7 cellular contexts compared by ENCODE assay signal in genomic region chr3:169147246-169148008, GRCh38.
A peak's percentile ranks its signal among the peaks of the same experiment; 100 is the strongest.
DNase-seq lines count a peak whose midpoint lies in the region; ATAC-seq and TF ChIP-seq lines count a peak whose summit lies in the region.

No MANE protein-coding gene starts in this region.

- H3K27ac ChIP-seq in neutrophil (no peak overlapping the region), Karpas-422 (ENCODE audit: low read length) (no peak overlapping the region)

- peaks cover 74% of the 10 kb centered on the region for H3K27me3 Mint-ChIP-seq in activated T-helper 2 cell treated with anti-CD3 and anti-CD28 coated beads, Interferon-gamma antibody, Interleukin-2, Interleukin-4, amounts not matched to agents 10 μg/mL and 5 μg/mL and 100 μg/mL, durations not matched to agents 14 hours and 24 hours and 36 hours (ENCODE audit: low read depth)

- H3K9ac ChIP-seq in Karpas-422 (ENCODE audit: low read length), result no peak overlapping the region

- H3K9me3 ChIP-seq in neutrophil (no peaks in the 10 kb centered on the region), Karpas-422 (ENCODE audit: low read length) (no peaks in the 10 kb centered on the region)

- DNase-seq in NCI-H2029 treated with DMSO at 0.1 percent for 48 hours (lab: John Stamatoyannopoulos, UW) (peak; percentile 22), Right ventricle myocardium superior (peak; percentile 60), Karpas-422 (no peak)
- peak; percentile 8 for DNase-seq in activated T-helper 2 cell treated with anti-CD3 and anti-CD28 coated beads, Interferon-gamma antibody, Interleukin-2, Interleukin-4, amounts not matched to agents 10 μg/mL and 5 μg/mL and 100 μg/mL, durations not matched to agents 14 hours and 24 hours and 36 hours (ENCODE audit: low spot score)

- H4K20me1 ChIP-seq in Karpas-422 (ENCODE audit: insufficient read depth, low read depth, low read length), result no peaks in the 10 kb centered on the region

- no peak for TF ChIP-seq CTCF in neutrophil (IDR thresholded peaks at IDR 0.05)

- no peaks in the 10 kb centered on the region for H3K9me2 ChIP-seq in Karpas-422 (replicated peaks; ENCODE audit: insufficient read depth, low read length)

- H3K4me3 ChIP-seq in GM08714 (ENCODE audit: low read length) (peak overlapping the region; percentile 48), neutrophil (ENCODE audit: low read depth in 1 of 2, low read length in 1 of 2) (peak overlapping the region; percentile 40 to 54), Karpas-422 (ENCODE audit: low read length) (no peak overlapping the region)

- no peak overlapping the region for H2AFZ ChIP-seq in Karpas-422 (ENCODE audit: low read length)

- peak overlapping the region; percentile 32 for H3K4me3 Mint-ChIP-seq in activated T-helper 2 cell treated with anti-CD3 and anti-CD28 coated beads, Interferon-gamma antibody, Interleukin-2, Interleukin-4, amounts not matched to agents 10 μg/mL and 5 μg/mL and 100 μg/mL, durations not matched to agents 14 hours and 24 hours and 36 hours (ENCODE audit: low read depth)

- no peaks in the 10 kb centered on the region for H3K36me3 Mint-ChIP-seq in activated T-helper 2 cell treated with anti-CD3 and anti-CD28 coated beads, Interferon-gamma antibody, Interleukin-2, Interleukin-4, amounts not matched to agents 10 μg/mL and 5 μg/mL and 100 μg/mL, durations not matched to agents 14 hours and 24 hours and 36 hours (ENCODE audit: low read depth)

- H3K27ac Mint-ChIP-seq in activated T-helper 2 cell treated with anti-CD3 and anti-CD28 coated beads, Interferon-gamma antibody, Interleukin-2, Interleukin-4, amounts not matched to agents 10 μg/mL and 5 μg/mL and 100 μg/mL, durations not matched to agents 14 hours and 24 hours and 36 hours, result no peak overlapping the region

- H3K9me3 Mint-ChIP-seq in activated T-helper 2 cell treated with anti-CD3 and anti-CD28 coated beads, Interferon-gamma antibody, Interleukin-2, Interleukin-4, amounts not matched to agents 10 μg/mL and 5 μg/mL and 100 μg/mL, durations not matched to agents 14 hours and 24 hours and 36 hours, result no peaks in the 10 kb centered on the region

- H3K79me2 ChIP-seq in Karpas-422 (ENCODE audit: low read length), result no peaks in the 10 kb centered on the region

- H3K36me3 ChIP-seq in neutrophil (no peaks in the 10 kb centered on the region), Karpas-422 (ENCODE audit: insufficient read depth, low read length) (no peaks in the 10 kb centered on the region)

- ATAC-seq in Right ventricle myocardium superior (ENCODE audit: poor library complexity), result peak; percentile 71
- ATAC-seq in HG03097 (IDR thresholded peaks at IDR 0.05; ENCODE audit: low FRiP score, unreplicated experiment), result no peak

- peaks cover 93% of the 10 kb centered on the region for H3K27me3 ChIP-seq in neutrophil
- no peaks in the 10 kb centered on the region for H3K27me3 ChIP-seq in Karpas-422 (ENCODE audit: low read length)

- H3K4me1 Mint-ChIP-seq in activated T-helper 2 cell treated with anti-CD3 and anti-CD28 coated beads, Interferon-gamma antibody, Interleukin-2, Interleukin-4, amounts not matched to agents 10 μg/mL and 5 μg/mL and 100 μg/mL, durations not matched to agents 14 hours and 24 hours and 36 hours (ENCODE audit: low read depth), result peaks cover 16% of the 10 kb centered on the region

- intact Hi-C loops in activated T-helper 2 cell treated with anti-CD3 and anti-CD28 coated beads, Interferon-gamma antibody, Interleukin-2, Interleukin-4, amounts not matched to agents 10 μg/mL and 5 μg/mL and 100 μg/mL, durations not matched to agents 14 hours and 24 hours and 36 hours (cut with micrococcal nuclease), result loop anchor here (10.0 kb wide), 2 partner anchors 207 to 607 kb away; no protein-coding TSS in a partner anchor
- intact Hi-C loops in Right ventricle myocardium superior (cut with DNase I), result loop anchor here (5.0 kb wide), 1 partner anchor 515 kb away; the partner anchor contains the start of gene MECOM

- H3K4me2 ChIP-seq in Karpas-422 (ENCODE audit: low read depth, low read length, poor library complexity, severe bottlenecking), result no peak overlapping the region

- peaks cover 36 to 49% of the 10 kb centered on the region in 2 experiments for H3K4me1 ChIP-seq in neutrophil (ENCODE audit: control insufficient read depth in 1 of 2, insufficient read depth in 1 of 2, low read depth in 1 of 2, low read length in 1 of 2)
- H3K4me1 ChIP-seq in Karpas-422 (ENCODE audit: low read length), result 0 out of 2 replicates have a peak, but pooled peaks cover 2% of the 10 kb centered on the region
